In the genomic region with DNA sequence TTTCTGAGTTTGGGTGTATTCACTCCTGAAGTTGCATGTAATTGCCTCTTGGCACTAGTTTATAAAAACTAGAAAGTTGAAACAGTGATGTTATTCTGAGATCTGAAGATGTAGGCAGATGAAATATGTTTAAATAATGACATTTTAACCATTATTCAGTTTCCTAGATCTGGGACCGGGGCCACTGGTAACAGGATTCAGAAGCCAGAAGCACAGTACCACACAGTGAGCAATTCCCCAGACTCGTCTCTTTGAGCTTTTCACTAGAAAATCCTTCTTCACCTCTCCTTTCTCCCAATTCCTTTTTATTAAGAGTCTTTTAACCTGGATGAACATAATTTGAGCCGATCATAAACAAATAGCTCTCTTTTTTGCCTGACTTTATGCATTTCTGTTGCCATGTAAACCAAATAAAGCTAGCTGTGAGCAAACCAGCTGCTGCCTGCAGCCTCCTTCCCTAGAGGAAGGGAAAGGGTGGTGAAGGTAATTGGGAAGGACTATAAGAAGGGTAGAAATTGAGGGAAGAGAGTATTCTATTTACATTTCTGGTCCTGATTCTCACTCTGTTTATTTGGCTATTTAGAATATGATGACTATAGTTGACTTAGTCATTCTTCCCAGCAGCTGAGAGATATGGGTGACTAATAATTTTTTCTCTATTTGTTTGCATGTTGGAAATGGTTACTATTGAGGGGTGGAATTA, we compare ENCODE assay signal across 14 cellular contexts.
A peak's percentile ranks its signal among the peaks of the same experiment; 100 is the strongest.
DNase-seq lines count a peak whose midpoint lies in the region; ATAC-seq and TF ChIP-seq lines count a peak whose summit lies in the region.
"Had no signal": no experiment of that assay in that cellular context is flagged by ENCODE, and none has a peak within 500 bp of the region (broad histone marks: within the 10 kb centered on the region; RNA-seq: fewer than 3 reads in every experiment).

No MANE protein-coding gene starts in this region.

- DNase-seq in AG08395 (ENCODE audit: low spot score) (peak; percentile 66), HT1080 (ENCODE audit: low read depth) (peak; percentile 15), mammary epithelial cell (peak; percentile 48), kidney tubule cell (ENCODE audit: low spot score) (peak; percentile 28), KG1 (lab: John Stamatoyannopoulos, UW) (no peak), D341Med (ENCODE audit: low spot score) (no peak), Peyer's patch (no peak)
- DNase-seq: activated CD8-positive, alpha-beta T cell treated with anti-CD3 and anti-CD28 coated beads for 36 hours; activated naive CD4-positive, alpha-beta T cell treated with anti-CD3 and anti-CD28 coated beads, Interleukin-2, amount 10 ng/mL, durations not matched to agents 7 days and 5 days; GDM1; NCI-H187; upper lobe of right lung had no signal

- H2AFZ ChIP-seq in mammary epithelial cell (ENCODE audit: low read depth, low read length) = no peak overlapping the region

- H3K9me3 ChIP-seq in mammary epithelial cell (replicated peaks; ENCODE audit: insufficient read depth, low read length) (no peaks in the 10 kb centered on the region), Peyer's patch (no peaks in the 10 kb centered on the region)
- H3K9me3 ChIP-seq: BLaER1, upper lobe of right lung had no signal

- H3K4me3 ChIP-seq in mammary epithelial cell (replicated peaks in 1 of 3; ENCODE audit: insufficient read depth in 1 of 3, low read depth in 2 of 3, low read length in 3 of 3) (no peak overlapping the region), Peyer's patch (no peak overlapping the region)
- H3K4me3 ChIP-seq: BLaER1, upper lobe of right lung had no signal

- peak overlapping the region; percentile 15 for H3K27ac ChIP-seq in mammary epithelial cell (ENCODE audit: insufficient read depth, low read depth, low read length)
- no peak overlapping the region for H3K27ac ChIP-seq in Peyer's patch
- H3K27ac ChIP-seq: BLaER1, upper lobe of right lung had no signal

- H3K27me3 ChIP-seq in mammary epithelial cell (ENCODE audit: insufficient read depth, low read length) (no peaks in the 10 kb centered on the region), Peyer's patch (no peaks in the 10 kb centered on the region)
- H3K27me3 ChIP-seq: BLaER1, upper lobe of right lung had no signal

- no peaks in the 10 kb centered on the region for H3K36me3 ChIP-seq in mammary epithelial cell (ENCODE audit: insufficient read depth, low read length)
- no peaks in the 10 kb centered on the region for H3K36me3 ChIP-seq in Peyer's patch
- H3K36me3 ChIP-seq: upper lobe of right lung had no signal

- H4K20me1 ChIP-seq in mammary epithelial cell (ENCODE audit: insufficient read depth, low read length) = no peaks in the 10 kb centered on the region
- H4K20me1 ChIP-seq: BLaER1 had no signal

- dilution Hi-C loops in mammary epithelial cell (cut with HindIII; ENCODE audit: low sequenced_read_pairs) = no loop called here

- no peak overlapping the region for H3K9ac ChIP-seq in mammary epithelial cell (ENCODE audit: insufficient read depth, low read length)
- H3K9ac ChIP-seq: BLaER1 had no signal

- 95% methylated on average over 3 of the region's 3 CpGs for WGBS in mammary epithelial cell (ENCODE audit: low coverage, missing lambda C conversion rate)

- no peaks in the 10 kb centered on the region for H3K79me2 ChIP-seq in mammary epithelial cell (ENCODE audit: insufficient read depth, low read length)

- no peak for ATAC-seq in HG02885 (IDR thresholded peaks at IDR 0.05; ENCODE audit: poor library complexity, unreplicated experiment)
- ATAC-seq: activated CD8-positive, alpha-beta T cell treated with anti-CD3 and anti-CD28 coated beads for 36 hours; upper lobe of right lung had no signal

- in situ Hi-C loops in mammary epithelial cell (cut with MboI; ENCODE audit: low sequenced_read_pairs in 2 of 2) = no loop called here

- no TSS peak for BruUV-seq in mammary epithelial cell (replicated peaks; lab: Mats Ljungman, UMichigan)

- TF ChIP-seq POLR2A in Peyer's patch (IDR thresholded peaks at IDR 0.05) = no peak

- H3K4me1 ChIP-seq in mammary epithelial cell (ENCODE audit: insufficient read depth, low read length) (peaks cover 5% of the 10 kb centered on the region), Peyer's patch (no peaks in the 10 kb centered on the region)
- H3K4me1 ChIP-seq: BLaER1, upper lobe of right lung had no signal

- CTCF ChIA-PET in mammary epithelial cell (lab: Charles Lee; ENCODE audit: low non-redundant PET) = interaction anchor here (0.6 to 0.7 kb wide), 2 partner anchors 61 to 290 kb away, joined by 3 read pairs; no protein-coding TSS in a partner anchor

- TF ChIP-seq CTCF in mammary epithelial cell (conservative IDR thresholded peaks at IDR 0.05 in 1 of 2, IDR thresholded peaks at IDR 0.05 in 1 of 2; ENCODE audit: extremely low read depth in 1 of 2, insufficient read depth in 1 of 2, low read depth in 1 of 2, low read length in 2 of 2) = no peak
- TF ChIP-seq CTCF in Peyer's patch (IDR thresholded peaks at IDR 0.05) = no peak

- H3K4me2 ChIP-seq in mammary epithelial cell (ENCODE audit: insufficient read depth, low read depth, low read length) = no peak overlapping the region
- H3K4me2 ChIP-seq: BLaER1 had no signal

- intact Hi-C loops in mammary epithelial cell (cut with micrococcal nuclease) = no loop called here

Comparison
In these comparisons a context has a peak if more than half of its experiments do, and no peak if none do; other contexts are left out.
1. DNase-seq: peak in AG08395 (single experiment), HT1080 (single experiment), mammary epithelial cell (single experiment) and kidney tubule cell (single experiment); none in KG1 (single experiment), D341Med (single experiment) and Peyer's patch (0 of 3).